Comparison of ENCODE assay signal across 20 cellular contexts in genomic region chr6:169801396-169802160, GRCh38. TPM values are rescaled to one million over a fixed set of nuclear protein-coding genes. Genes with fewer than 3 reads are reported as not detected.
DNase-seq lines count a peak whose midpoint lies in the region; ATAC-seq and TF ChIP-seq lines count a peak whose summit lies in the region.
"Had no signal": no experiment of that assay in that cellular context is flagged by ENCODE, and none has a peak within 500 bp of the region (broad histone marks: within the 10 kb centered on the region; RNA-seq: fewer than 3 reads in every experiment).

No MANE protein-coding gene starts in this region.

- H3K27me3 ChIP-seq in body of pancreas, result no peaks in the 10 kb centered on the region
- H3K27me3 ChIP-seq in mesendoderm (ENCODE audit: insufficient read depth, low read length, poor library complexity), result peaks cover 1% of the 10 kb centered on the region
- no peaks in the 10 kb centered on the region for H3K27me3 ChIP-seq in testis
- H3K27me3 ChIP-seq: cardiac muscle cell had no signal

- no peaks in the 10 kb centered on the region for H3K9me3 Mint-ChIP-seq in activated naive CD4-positive, alpha-beta T cell treated with anti-CD3 and anti-CD28 coated beads, Interleukin-2, amount 50 U/mL, for 72 hours
- H3K9me3 Mint-ChIP-seq: activated T-helper 2 cell treated with anti-CD3 and anti-CD28 coated beads, Interferon-gamma antibody, Interleukin-2, Interleukin-4, amounts not matched to agents 10 μg/mL and 5 μg/mL and 100 μg/mL, durations not matched to agents 14 hours and 24 hours and 36 hours; CD4-positive, CD25-positive, alpha-beta regulatory T cell had no signal

- H3K4me3 ChIP-seq in body of pancreas (no peak overlapping the region), mesendoderm (ENCODE audit: low read length) (no peak overlapping the region), testis (no peak overlapping the region)
- H3K4me3 ChIP-seq: cardiac muscle cell, GM23248, MG63, PC-9, thoracic aorta had no signal

- H3K79me2 ChIP-seq in mesendoderm (ENCODE audit: control insufficient read depth, insufficient read depth, low read length), result no peaks in the 10 kb centered on the region

- peak overlapping the region; percentile 60 to 82 (median 67) for H3K27ac ChIP-seq in body of pancreas
- no peak overlapping the region for H3K27ac ChIP-seq in mesendoderm (ENCODE audit: low read depth, low read length)
- H3K27ac ChIP-seq in testis, result no peak overlapping the region
- H3K27ac ChIP-seq: GM23248, PC-9, thoracic aorta had no signal

- DNase-seq in activated effector memory CD4-positive, alpha-beta T cell treated with anti-CD3 and anti-CD28 coated beads, Interleukin-2, amount 50 U/mL, for 16 hours, result peak; percentile 52
- DNase-seq in activated effector memory CD4-positive, alpha-beta T cell treated with Interleukin-2 at 50 U/mL for 16 hours, result no peak
- DNase-seq in body of pancreas, result no peak
- DNase-seq in mesendoderm, result no peak
- DNase-seq in testis, result peak; percentile 6
- DNase-seq in stimulated activated CD4-positive, alpha-beta T cell treated with anti-CD3 and anti-CD28 coated beads, Interleukin-12 subunit alpha, Interleukin-12 subunit beta, amount 100 ng/mL, for 4 hours, result no peak
- no peak for DNase-seq in effector CD8-positive, alpha-beta T cell (lab: John Stamatoyannopoulos, UW)
- no peak for DNase-seq in activated naive CD4-positive, alpha-beta T cell treated with anti-CD3 and anti-CD28 coated beads, Interleukin-2, amount 50 U/mL, for 72 hours (ENCODE audit: low spot score in 2 of 2)
- DNase-seq: activated CD4-positive, alpha-beta T cell treated with anti-CD3 and anti-CD28 coated beads for 1 hour; CD4-positive, CD25-positive, alpha-beta regulatory T cell; erythroblast; left cardiac atrium; NCI-H187; T1000 had no signal

- H4K5ac ChIP-seq in mesendoderm (ENCODE audit: low read length), result no peak overlapping the region

- no peak overlapping the region for H2AK5ac ChIP-seq in mesendoderm (ENCODE audit: low read length)

- H3K9ac ChIP-seq in mesendoderm (ENCODE audit: low read length), result no peak overlapping the region
- H3K9ac ChIP-seq: GM23248 had no signal

- no peak overlapping the region for H3K18ac ChIP-seq in mesendoderm (ENCODE audit: low read length)

- H3K23ac ChIP-seq in mesendoderm (ENCODE audit: low read length), result no peak overlapping the region

- intact Hi-C loops in body of pancreas (cut with DNase I) (no loop called here), testis (cut with DNase I; ENCODE audit: low total_unique reads) (no loop called here)

- no peak for TF ChIP-seq CTCF in body of pancreas (IDR thresholded peaks at IDR 0.05)
- TF ChIP-seq CTCF in testis (IDR thresholded peaks at IDR 0.05), result no peak

- no peak for TF ChIP-seq POLR2A in body of pancreas (IDR thresholded peaks at IDR 0.05)
- no peak for TF ChIP-seq POLR2A in testis (IDR thresholded peaks at IDR 0.05)

- H3K4me2 ChIP-seq in mesendoderm (ENCODE audit: low read length), result no peak overlapping the region

- no peaks in the 10 kb centered on the region for H3K79me1 ChIP-seq in mesendoderm (ENCODE audit: low read length)

- H3K36me3 Mint-ChIP-seq in activated naive CD4-positive, alpha-beta T cell treated with anti-CD3 and anti-CD28 coated beads, Interleukin-2, amount 50 U/mL, for 72 hours, result no peaks in the 10 kb centered on the region

- H3K27ac Mint-ChIP-seq in activated naive CD4-positive, alpha-beta T cell treated with anti-CD3 and anti-CD28 coated beads, Interleukin-2, amount 50 U/mL, for 72 hours, result no peak overlapping the region
- H3K27ac Mint-ChIP-seq: activated T-helper 2 cell treated with anti-CD3 and anti-CD28 coated beads, Interferon-gamma antibody, Interleukin-2, Interleukin-4, amounts not matched to agents 10 μg/mL and 5 μg/mL and 100 μg/mL, durations not matched to agents 14 hours and 24 hours and 36 hours; CD4-positive, CD25-positive, alpha-beta regulatory T cell had no signal

- H2BK5ac ChIP-seq in mesendoderm (ENCODE audit: low read length), result no peak overlapping the region

- H3K4me1 ChIP-seq in body of pancreas, result peaks cover 36% of the 10 kb centered on the region
- H3K4me1 ChIP-seq in mesendoderm (ENCODE audit: control insufficient read depth, low read depth, low read length), result peaks cover 3% of the 10 kb centered on the region
- no peaks in the 10 kb centered on the region for H3K4me1 ChIP-seq in testis

- 73 to 76% methylated on average over 22 to 31 of the region's 31 CpGs for WGBS in body of pancreas, 2 donors
- WGBS in mesendoderm (ENCODE audit: extremely low coverage, insufficient coverage, low lambda C conversion rate), result no CpG with 5 or more reads among the region's 31 CpGs
- WGBS in testis, 2 donors, result 90 to 97% methylated on average over 20 to 31 of the region's 31 CpGs

- H2BK120ac ChIP-seq in mesendoderm (ENCODE audit: low read depth, low read length), result no peak overlapping the region

- no peak overlapping the region for H4K8ac ChIP-seq in mesendoderm (ENCODE audit: low read depth, low read length)

- H3K56ac ChIP-seq in mesendoderm (ENCODE audit: low read length), result peak overlapping the region; percentile 9

- no peaks in the 10 kb centered on the region for H3K36me3 ChIP-seq in body of pancreas (replicated peaks in 1 of 2; ENCODE audit: insufficient read depth in 1 of 2, low read depth in 2 of 2)
- no peaks in the 10 kb centered on the region for H3K36me3 ChIP-seq in mesendoderm (ENCODE audit: control insufficient read depth, insufficient read depth, low read length)
- no peaks in the 10 kb centered on the region for H3K36me3 ChIP-seq in testis (ENCODE audit: low read depth, missing control alignments)
- H3K36me3 ChIP-seq: cardiac muscle cell, MG63, thoracic aorta had no signal

- no peak overlapping the region for H3K4ac ChIP-seq in mesendoderm (ENCODE audit: low read depth, low read length)

- ATAC-seq in body of pancreas, result peak; percentile 11
- ATAC-seq in activated naive CD4-positive, alpha-beta T cell treated with anti-CD3 and anti-CD28 coated beads, Interleukin-2, amount 50 U/mL, for 72 hours, result no peak

- no peak overlapping the region for H2BK15ac ChIP-seq in mesendoderm (replicated peaks; ENCODE audit: low read depth)

- no peaks in the 10 kb centered on the region for H3K9me3 ChIP-seq in body of pancreas
- no peaks in the 10 kb centered on the region for H3K9me3 ChIP-seq in testis
- H3K9me3 ChIP-seq: MG63, thoracic aorta had no signal

RNA-seq across cellular contexts. Expression of gene ERMARD, which starts 50.2 kb away (rescaled TPM):
- total RNA-seq in body of pancreas (10 to 100 TPM in 1 of 2 donors, 1 to 10 TPM in 1; 8.6 to 12.2 TPM), testis (10 to 100 TPM; 48.3 to 56.6 TPM)
- 9.5 TPM for polyA plus RNA-seq in mesendoderm (2013, experiment 1 of 2)
- polyA plus RNA-seq in mesendoderm (2013, experiment 2 of 2), result 8.6 TPM
- 77.6 TPM for polyA plus RNA-seq in testis (ENCODE audit: insufficient read depth, low read depth, low replicate concordance)
- total RNA-seq in activated naive CD4-positive, alpha-beta T cell treated with anti-CD3 and anti-CD28 coated beads, Interleukin-2, amount 50 U/mL, for 72 hours, result 10 to 100 TPM; 15.2 to 35.5 TPM

RNA-seq across cellular contexts. Expression of gene DYNLT2, which starts 50.2 kb away (rescaled TPM):
- 1 to 10 TPM; 1.3 to 3.6 TPM for total RNA-seq in body of pancreas
- 1.8 TPM for polyA plus RNA-seq in mesendoderm (2013, experiment 1 of 2)
- 1.8 TPM for polyA plus RNA-seq in mesendoderm (2013, experiment 2 of 2)
- 10 to 100 TPM; 15.4 to 20.4 TPM for total RNA-seq in testis
- 59.4 TPM for polyA plus RNA-seq in testis (ENCODE audit: insufficient read depth, low read depth, low replicate concordance)
- 1 to 10 TPM; 2.3 to 2.6 TPM for total RNA-seq in activated naive CD4-positive, alpha-beta T cell treated with anti-CD3 and anti-CD28 coated beads, Interleukin-2, amount 50 U/mL, for 72 hours

Comparison
In these comparisons a context has a peak if more than half of its experiments do, and no peak if none do; other contexts are left out.
1. DNase-seq: peak in activated effector memory CD4-positive, alpha-beta T cell treated with anti-CD3 and anti-CD28 coated beads, Interleukin-2, amount 50 U/mL, for 16 hours (single experiment) and testis (single experiment); none in activated effector memory CD4-positive, alpha-beta T cell treated with Interleukin-2 at 50 U/mL for 16 hours (single experiment), body of pancreas (0 of 4), mesendoderm (single experiment), stimulated activated CD4-positive, alpha-beta T cell treated with anti-CD3 and anti-CD28 coated beads, Interleukin-12 subunit alpha, Interleukin-12 subunit beta, amount 100 ng/mL, for 4 hours (single experiment), effector CD8-positive, alpha-beta T cell (single experiment) and activated naive CD4-positive, alpha-beta T cell treated with anti-CD3 and anti-CD28 coated beads, Interleukin-2, amount 50 U/mL, for 72 hours (0 of 2).
2. H3K27ac ChIP-seq: peak in body of pancreas (4 of 4); none in mesendoderm (single experiment) and testis (0 of 2).